Comparison of ENCODE assay signal across 19 cellular contexts in genomic region chr14:47899685-47900084, GRCh38.
DNase-seq lines count a peak whose midpoint lies in the region; ATAC-seq, FAIRE-seq and TF ChIP-seq lines count a peak whose summit lies in the region.
"Had no signal": no experiment of that assay in that cellular context is flagged by ENCODE, and none has a peak within 500 bp of the region (broad histone marks: within the 10 kb centered on the region; RNA-seq: fewer than 3 reads in every experiment).

No MANE protein-coding gene starts in this region.

- H3K36me3 ChIP-seq in HUES6 (ENCODE audit: control insufficient read depth, insufficient read depth, low read length) (no peaks in the 10 kb centered on the region), kidney (ENCODE audit: control insufficient read depth in 1 of 2, insufficient read depth in 2 of 2, low read length in 2 of 2) (no peaks in the 10 kb centered on the region)
- H3K36me3 ChIP-seq: BE2C had no signal

- FAIRE-seq in colon (lab: Jason Lieb, UNC) (peak; percentile 51), kidney (lab: Jason Lieb, UNC) (peak; percentile 89)
- FAIRE-seq: D721Med, HepG2 had no signal

- intact Hi-C loops in kidney (cut with DNase I): no loop called here

- no peak for TF ChIP-seq CTCF in kidney (IDR thresholded peaks at IDR 0.05; ENCODE audit: borderline replicate concordance, extremely low read depth, insufficient read depth)

- in situ Hi-C loops in G401 (cut with HindIII; ENCODE audit: low sequenced_read_pairs): no loop called here

- H3K27ac ChIP-seq in HUES6 (ENCODE audit: low read depth, low read length) (no peak overlapping the region), kidney (ENCODE audit: low read depth in 2 of 2, low read length in 2 of 2) (no peak overlapping the region)
- H3K27ac ChIP-seq: A549, C4-2B had no signal

- H3K4me3 ChIP-seq in HUES6 (ENCODE audit: low read depth, low read length) (peak overlapping the region; percentile 69; the same call in 1 of the 2 replicates), kidney (ENCODE audit: low read length in 2 of 2) (no peak overlapping the region)
- H3K4me3 ChIP-seq: A549 had no signal

- H3K9ac ChIP-seq in HUES6 (ENCODE audit: low read length) (no peak overlapping the region), kidney (ENCODE audit: low read length in 2 of 2) (no peak overlapping the region)

- H3K27me3 ChIP-seq in HUES6 (ENCODE audit: control insufficient read depth, insufficient read depth, low read length): no peaks in the 10 kb centered on the region
- H3K27me3 ChIP-seq: BE2C had no signal

- ATAC-seq in GM21528 (IDR thresholded peaks at IDR 0.05; ENCODE audit: low FRiP score, unreplicated experiment) (no peak), GM21447 (IDR thresholded peaks at IDR 0.05; ENCODE audit: unreplicated experiment) (no peak)
- ATAC-seq: A549, HepG2 had no signal

- no peaks in the 10 kb centered on the region for H3K9me3 ChIP-seq in HUES6 (ENCODE audit: control insufficient read depth, insufficient read depth, low read depth, low read length)
- H3K9me3 ChIP-seq in kidney (ENCODE audit: control insufficient read depth in 1 of 2, low read length in 2 of 2): no peaks in the 10 kb centered on the region
- H3K9me3 ChIP-seq: A549, BE2C had no signal

- DNase-seq in kidney (no peak), G401 (ENCODE audit: low spot score) (no peak), amniotic stem cell (lab: John Stamatoyannopoulos, UW) (no peak)
- DNase-seq: BE2C; CD4-positive, alpha-beta memory T cell; DMS153; DMS79 treated with DMSO at 0.1 percent for 48 hours; EL; GF-D8; GOT3; H9 had no signal

- no peaks in the 10 kb centered on the region for H3K4me1 ChIP-seq in HUES6 (ENCODE audit: control insufficient read depth, insufficient read depth, low read length)
- no peaks in the 10 kb centered on the region for H3K4me1 ChIP-seq in kidney (ENCODE audit: control insufficient read depth in 1 of 2, insufficient read depth in 1 of 2, low read depth in 1 of 2, low read length in 2 of 2)
- H3K4me1 ChIP-seq: A549, BE2C had no signal
